ENCODE assay signal across 19 cellular contexts in the genomic region with DNA sequence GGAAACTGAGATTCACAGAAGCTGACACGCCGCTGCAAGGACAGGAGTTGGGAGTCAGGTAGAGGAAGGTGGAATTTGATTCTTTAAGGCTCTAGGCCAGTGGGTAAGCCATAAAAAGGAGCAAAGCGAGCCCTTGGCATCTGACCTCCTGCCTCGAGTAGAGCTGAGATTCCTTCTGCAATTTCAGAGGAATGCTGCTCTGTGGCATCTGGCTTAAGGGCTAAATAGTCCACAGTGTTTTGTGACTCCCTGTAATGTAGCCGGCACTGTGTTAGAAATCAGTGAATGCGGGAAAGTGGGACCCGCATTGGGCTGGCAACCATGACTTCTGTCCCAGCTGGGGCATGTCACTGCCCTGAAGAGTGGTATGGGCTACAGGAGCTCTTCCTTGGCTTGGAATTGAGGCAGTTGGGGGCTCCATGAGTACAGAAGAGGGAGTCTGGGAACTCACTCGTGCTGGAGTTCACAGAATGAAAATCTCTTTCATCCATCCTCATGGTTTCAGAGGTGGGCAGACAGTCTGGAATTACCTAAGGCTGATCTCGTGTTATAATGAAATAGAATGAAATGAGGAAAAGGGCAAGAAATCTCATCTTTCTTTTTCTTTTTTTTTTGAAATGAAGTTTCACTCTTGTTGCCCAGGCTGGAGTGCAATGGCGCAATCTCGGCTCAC. TPM values are rescaled to one million over a fixed set of nuclear protein-coding genes. Genes with fewer than 3 reads are reported as not detected.
DNase-seq lines count a peak whose midpoint lies in the region; ATAC-seq and TF ChIP-seq lines count a peak whose summit lies in the region.
"Had no signal": no experiment of that assay in that cellular context is flagged by ENCODE, and none has a peak within 500 bp of the region (broad histone marks: within the 10 kb centered on the region; RNA-seq: fewer than 3 reads in every experiment).

No MANE protein-coding gene starts in this region.

- H2AFZ ChIP-seq in neural progenitor cell (replicated peaks): no peak overlapping the region

- H3K4me1 Mint-ChIP-seq in neural progenitor cell: peaks cover 13% of the 10 kb centered on the region
- H3K4me1 Mint-ChIP-seq: CD14-positive monocyte; CD4-positive, alpha-beta memory T cell had no signal

- intact Hi-C loops in left cardiac atrium (cut with DNase I): no loop called here

- H3K9me3 Mint-ChIP-seq in neural progenitor cell: peaks cover 2% of the 10 kb centered on the region
- H3K9me3 Mint-ChIP-seq: CD14-positive monocyte had no signal

- H3K36me3 ChIP-seq in WERI-Rb-1 (no peaks in the 10 kb centered on the region), neural progenitor cell (no peaks in the 10 kb centered on the region)
- H3K36me3 ChIP-seq: BLaER1 had no signal

- peak overlapping the region; percentile 26 for H3K4me3 ChIP-seq in WERI-Rb-1 (ENCODE audit: low read depth, low read length)
- H3K4me3 ChIP-seq in neural progenitor cell: no peak overlapping the region
- H3K4me3 ChIP-seq: BLaER1 had no signal

- H3K79me2 ChIP-seq in neural progenitor cell (ENCODE audit: low read depth): no peaks in the 10 kb centered on the region

- H3K4me2 ChIP-seq in neural progenitor cell: no peak overlapping the region
- H3K4me2 ChIP-seq: BLaER1 had no signal

- peak overlapping the region; percentile 27; the same call in 1 of the 2 replicates for H3K27ac ChIP-seq in WERI-Rb-1
- no peak overlapping the region for H3K27ac ChIP-seq in neural progenitor cell
- H3K27ac ChIP-seq: BLaER1, HL-60 had no signal

- DNase-seq in ELF-1 (ENCODE audit: low read depth, low spot score) (peak; percentile 75), WERI-Rb-1 (no peak), islet precursor cell (peak; percentile 89), neural progenitor cell (ENCODE audit: low spot score) (peak; percentile 14), NCI-H446 treated with DMSO at 0.1 percent for 48 hours (lab: John Stamatoyannopoulos, UW) (no peak), left cardiac atrium (no peak)
- DNase-seq: 8988T; CD4-positive, alpha-beta memory T cell; DMS153; DMS79; GF-D8; H7; HFFc6 had no signal

- no peaks in the 10 kb centered on the region for H3K27me3 ChIP-seq in WERI-Rb-1 (ENCODE audit: insufficient read depth, low read depth, severe bottlenecking)
- H3K27me3 ChIP-seq in neural progenitor cell: no peaks in the 10 kb centered on the region
- H3K27me3 ChIP-seq: BLaER1 had no signal

- H3K27me3 Mint-ChIP-seq in neural progenitor cell (ENCODE audit: insufficient read depth, low read depth): peaks cover 7% of the 10 kb centered on the region

- no peak overlapping the region for H3K27ac Mint-ChIP-seq in neural progenitor cell
- H3K27ac Mint-ChIP-seq: CD14-positive monocyte; CD4-positive, alpha-beta memory T cell; HFFc6 had no signal

- H4K20me1 ChIP-seq in neural progenitor cell (ENCODE audit: low read depth): no peaks in the 10 kb centered on the region
- H4K20me1 ChIP-seq: BLaER1 had no signal

- peak overlapping the region; percentile 65 for H3K4me3 Mint-ChIP-seq in neural progenitor cell
- H3K4me3 Mint-ChIP-seq: CD14-positive monocyte; CD4-positive, alpha-beta memory T cell; HFFc6 had no signal

- TF ChIP-seq CTCF in WERI-Rb-1 (IDR thresholded peaks at IDR 0.05; ENCODE audit: low read depth, low read length): no peak
- TF ChIP-seq CTCF in neural progenitor cell (IDR thresholded peaks at IDR 0.05): no peak

- H3K4me1 ChIP-seq in neural progenitor cell: peaks cover 6% of the 10 kb centered on the region
- H3K4me1 ChIP-seq: BLaER1 had no signal

- ATAC-seq in GM21381 (IDR thresholded peaks at IDR 0.05; ENCODE audit: unreplicated experiment) (no peak), left cardiac atrium (no peak)
- ATAC-seq: HCT116 had no signal

- no peak overlapping the region for H3K9ac ChIP-seq in neural progenitor cell
- H3K9ac ChIP-seq: BLaER1 had no signal

- H3K9me3 ChIP-seq in WERI-Rb-1 (ENCODE audit: severe bottlenecking) (peaks cover 3% of the 10 kb centered on the region), neural progenitor cell (ENCODE audit: low read depth) (no peaks in the 10 kb centered on the region)
- H3K9me3 ChIP-seq: BLaER1 had no signal

- H3K36me3 Mint-ChIP-seq in neural progenitor cell: no peaks in the 10 kb centered on the region
- H3K36me3 Mint-ChIP-seq: CD14-positive monocyte; CD4-positive, alpha-beta memory T cell had no signal

- H3F3A ChIP-seq in neural progenitor cell (ENCODE audit: low read depth): no peaks in the 10 kb centered on the region

RNA-seq across cellular contexts. Expression of a gene that starts 12.7 kb away (rescaled TPM):
- total RNA-seq in neural progenitor cell (ENCODE audit: low replicate concordance) (24.7 and 26.7 TPM in 2 replicates), left cardiac atrium (under 1 TPM; 0.53 to 0.73 TPM)
- total RNA-seq: HFFc6, HT1080 had no signal

Comparison
In these comparisons a context has a peak if more than half of its experiments do, and no peak if none do; other contexts are left out.
1. DNase-seq: peak in ELF-1 (single experiment), islet precursor cell (single experiment) and neural progenitor cell (single experiment); none in WERI-Rb-1 (single experiment), NCI-H446 treated with DMSO at 0.1 percent for 48 hours (single experiment) and left cardiac atrium (single experiment).
2. RNA of a gene that starts 12.7 kb away (total RNA-seq): 24.7 to 26.7 TPM in neural progenitor cell; 0.53 to 0.73 TPM in left cardiac atrium; every median in the first group is over 10 times any median in the second.